ENCODE assay signal across 1 cellular context in genomic region chr22:33006220-33006954, GRCh38.
TF ChIP-seq lines count a peak whose summit lies in the region.

No MANE protein-coding gene starts in this region.

TF ChIP-seq in HepG2, 621 proteins besides CTCF, POLR2A, EP300 and RAD21 (continued from another document and continues in another):
- TF ChIP-seq, protein P1, sequence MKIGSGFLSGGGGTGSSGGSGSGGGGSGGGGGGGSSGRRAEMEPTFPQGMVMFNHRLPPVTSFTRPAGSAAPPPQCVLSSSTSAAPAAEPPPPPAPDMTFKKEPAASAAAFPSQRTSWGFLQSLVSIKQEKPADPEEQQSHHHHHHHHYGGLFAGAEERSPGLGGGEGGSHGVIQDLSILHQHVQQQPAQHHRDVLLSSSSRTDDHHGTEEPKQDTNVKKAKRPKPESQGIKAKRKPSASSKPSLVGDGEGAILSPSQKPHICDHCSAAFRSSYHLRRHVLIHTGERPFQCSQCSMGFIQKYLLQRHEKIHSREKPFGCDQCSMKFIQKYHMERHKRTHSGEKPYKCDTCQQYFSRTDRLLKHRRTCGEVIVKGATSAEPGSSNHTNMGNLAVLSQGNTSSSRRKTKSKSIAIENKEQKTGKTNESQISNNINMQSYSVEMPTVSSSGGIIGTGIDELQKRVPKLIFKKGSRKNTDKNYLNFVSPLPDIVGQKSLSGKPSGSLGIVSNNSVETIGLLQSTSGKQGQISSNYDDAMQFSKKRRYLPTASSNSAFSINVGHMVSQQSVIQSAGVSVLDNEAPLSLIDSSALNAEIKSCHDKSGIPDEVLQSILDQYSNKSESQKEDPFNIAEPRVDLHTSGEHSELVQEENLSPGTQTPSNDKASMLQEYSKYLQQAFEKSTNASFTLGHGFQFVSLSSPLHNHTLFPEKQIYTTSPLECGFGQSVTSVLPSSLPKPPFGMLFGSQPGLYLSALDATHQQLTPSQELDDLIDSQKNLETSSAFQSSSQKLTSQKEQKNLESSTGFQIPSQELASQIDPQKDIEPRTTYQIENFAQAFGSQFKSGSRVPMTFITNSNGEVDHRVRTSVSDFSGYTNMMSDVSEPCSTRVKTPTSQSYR (CRISPR knock-in tag; IDR thresholded peaks at IDR 0.05; ENCODE audit: borderline replicate concordance) = peak; percentile 64; the same call in 1 of the 2 replicates
- TF ChIP-seq, protein P2, sequence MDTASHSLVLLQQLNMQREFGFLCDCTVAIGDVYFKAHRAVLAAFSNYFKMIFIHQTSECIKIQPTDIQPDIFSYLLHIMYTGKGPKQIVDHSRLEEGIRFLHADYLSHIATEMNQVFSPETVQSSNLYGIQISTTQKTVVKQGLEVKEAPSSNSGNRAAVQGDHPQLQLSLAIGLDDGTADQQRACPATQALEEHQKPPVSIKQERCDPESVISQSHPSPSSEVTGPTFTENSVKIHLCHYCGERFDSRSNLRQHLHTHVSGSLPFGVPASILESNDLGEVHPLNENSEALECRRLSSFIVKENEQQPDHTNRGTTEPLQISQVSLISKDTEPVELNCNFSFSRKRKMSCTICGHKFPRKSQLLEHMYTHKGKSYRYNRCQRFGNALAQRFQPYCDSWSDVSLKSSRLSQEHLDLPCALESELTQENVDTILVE (CRISPR knock-in tag; IDR thresholded peaks at IDR 0.05) = no peak
- TF ChIP-seq, protein P3, sequence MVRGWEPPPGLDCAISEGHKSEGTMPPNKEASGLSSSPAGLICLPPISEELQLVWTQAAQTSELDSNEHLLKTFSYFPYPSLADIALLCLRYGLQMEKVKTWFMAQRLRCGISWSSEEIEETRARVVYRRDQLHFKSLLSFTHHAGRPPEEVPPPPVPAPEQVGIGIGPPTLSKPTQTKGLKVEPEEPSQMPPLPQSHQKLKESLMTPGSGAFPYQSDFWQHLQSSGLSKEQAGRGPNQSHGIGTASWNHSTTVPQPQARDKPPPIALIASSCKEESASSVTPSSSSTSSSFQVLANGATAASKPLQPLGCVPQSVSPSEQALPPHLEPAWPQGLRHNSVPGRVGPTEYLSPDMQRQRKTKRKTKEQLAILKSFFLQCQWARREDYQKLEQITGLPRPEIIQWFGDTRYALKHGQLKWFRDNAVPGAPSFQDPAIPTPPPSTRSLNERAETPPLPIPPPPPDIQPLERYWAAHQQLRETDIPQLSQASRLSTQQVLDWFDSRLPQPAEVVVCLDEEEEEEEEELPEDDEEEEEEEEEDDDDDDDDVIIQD (CRISPR knock-in tag; IDR thresholded peaks at IDR 0.05; ENCODE audit: low read depth) = peak; percentile 44; the same call in 1 of the 2 replicates
- TF ChIP-seq ZFX (CRISPR knock-in tag; IDR thresholded peaks at IDR 0.05; ENCODE audit: low read depth) (peak; percentile 46; the same call in 1 of the 2 replicates), MYNN (CRISPR knock-in tag; IDR thresholded peaks at IDR 0.05; ENCODE audit: low read depth) (no peak), HMGA1 (CRISPR knock-in tag; conservative IDR thresholded peaks at IDR 0.05) (no peak), ZNF121 (CRISPR knock-in tag; IDR thresholded peaks at IDR 0.05) (0 out of 2 replicates have a peak, but pooled peaks have one; percentile 29), RFXANK (CRISPR knock-in tag; IDR thresholded peaks at IDR 0.05) (no peak), ZNF276 (CRISPR knock-in tag; IDR thresholded peaks at IDR 0.05; ENCODE audit: low read depth) (no peak), ZNF652 (CRISPR knock-in tag; IDR thresholded peaks at IDR 0.05; ENCODE audit: borderline replicate concordance, low read depth) (no peak), ZNF205 (CRISPR knock-in tag; IDR thresholded peaks at IDR 0.05) (0 out of 2 replicates have a peak, but pooled peaks have one; percentile 17), NCOR1 (IDR thresholded peaks at IDR 0.05; ENCODE audit: borderline replicate concordance, low read length) (peak; percentile 41; the same call in 1 of the 2 replicates), HCFC1 (IDR thresholded peaks at IDR 0.05; ENCODE audit: low read depth, low read length) (no peak), ZNF619 (CRISPR knock-in tag; IDR thresholded peaks at IDR 0.05) (no peak), ZFP41 (CRISPR knock-in tag; IDR thresholded peaks at IDR 0.05; ENCODE audit: borderline replicate concordance) (no peak), HIVEP1 (CRISPR knock-in tag; IDR thresholded peaks at IDR 0.05) (no peak), ZNF704 (CRISPR knock-in tag; IDR thresholded peaks at IDR 0.05; ENCODE audit: borderline replicate concordance) (no peak), ZNF350 (CRISPR knock-in tag; IDR thresholded peaks at IDR 0.05; ENCODE audit: borderline replicate concordance, low read depth) (no peak), HMG20A (CRISPR knock-in tag; IDR thresholded peaks at IDR 0.05; ENCODE audit: borderline replicate concordance) (peak; percentile 65; the same call in 1 of the 2 replicates), NCOA2 (CRISPR knock-in tag; IDR thresholded peaks at IDR 0.05) (peak; percentile 70), SMARCE1 (IDR thresholded peaks at IDR 0.05; ENCODE audit: borderline replicate concordance) (no peak), ZNF646 (CRISPR knock-in tag; IDR thresholded peaks at IDR 0.05) (no peak), ZSCAN20 (CRISPR knock-in tag; IDR thresholded peaks at IDR 0.05; ENCODE audit: borderline replicate concordance) (no peak), ERF (CRISPR knock-in tag; IDR thresholded peaks at IDR 0.05) (0 out of 2 replicates have a peak, but pooled peaks have one; percentile 29), HOXA7 (CRISPR knock-in tag; IDR thresholded peaks at IDR 0.05) (no peak), ETV5 (CRISPR knock-in tag; IDR thresholded peaks at IDR 0.05; ENCODE audit: borderline replicate concordance) (peak; percentile 19; the same call in 1 of the 2 replicates)
- TF ChIP-seq, protein P4, sequence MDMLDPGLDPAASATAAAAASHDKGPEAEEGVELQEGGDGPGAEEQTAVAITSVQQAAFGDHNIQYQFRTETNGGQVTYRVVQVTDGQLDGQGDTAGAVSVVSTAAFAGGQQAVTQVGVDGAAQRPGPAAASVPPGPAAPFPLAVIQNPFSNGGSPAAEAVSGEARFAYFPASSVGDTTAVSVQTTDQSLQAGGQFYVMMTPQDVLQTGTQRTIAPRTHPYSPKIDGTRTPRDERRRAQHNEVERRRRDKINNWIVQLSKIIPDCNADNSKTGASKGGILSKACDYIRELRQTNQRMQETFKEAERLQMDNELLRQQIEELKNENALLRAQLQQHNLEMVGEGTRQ (IDR thresholded peaks at IDR 0.05; ENCODE audit: low read depth, low read length) = no peak
- TF ChIP-seq, protein P4 (CRISPR knock-in tag; IDR thresholded peaks at IDR 0.05; ENCODE audit: borderline replicate concordance) = no peak
- TF ChIP-seq, protein P5, sequence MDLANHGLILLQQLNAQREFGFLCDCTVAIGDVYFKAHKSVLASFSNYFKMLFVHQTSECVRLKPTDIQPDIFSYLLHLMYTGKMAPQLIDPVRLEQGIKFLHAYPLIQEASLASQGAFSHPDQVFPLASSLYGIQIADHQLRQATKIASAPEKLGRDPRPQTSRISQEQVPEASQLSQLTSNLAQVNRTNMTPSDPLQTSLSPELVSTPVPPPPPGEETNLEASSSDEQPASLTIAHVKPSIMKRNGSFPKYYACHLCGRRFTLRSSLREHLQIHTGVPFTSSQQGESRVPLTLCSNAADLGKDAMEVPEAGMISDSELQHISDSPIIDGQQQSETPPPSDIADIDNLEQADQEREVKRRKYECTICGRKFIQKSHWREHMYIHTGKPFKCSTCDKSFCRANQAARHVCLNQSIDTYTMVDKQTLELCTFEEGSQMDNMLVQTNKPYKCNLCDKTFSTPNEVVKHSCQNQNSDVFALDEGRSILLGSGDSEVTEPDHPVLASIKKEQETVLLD (CRISPR knock-in tag; IDR thresholded peaks at IDR 0.05; ENCODE audit: low read depth) = no peak
- TF ChIP-seq, protein P6, sequence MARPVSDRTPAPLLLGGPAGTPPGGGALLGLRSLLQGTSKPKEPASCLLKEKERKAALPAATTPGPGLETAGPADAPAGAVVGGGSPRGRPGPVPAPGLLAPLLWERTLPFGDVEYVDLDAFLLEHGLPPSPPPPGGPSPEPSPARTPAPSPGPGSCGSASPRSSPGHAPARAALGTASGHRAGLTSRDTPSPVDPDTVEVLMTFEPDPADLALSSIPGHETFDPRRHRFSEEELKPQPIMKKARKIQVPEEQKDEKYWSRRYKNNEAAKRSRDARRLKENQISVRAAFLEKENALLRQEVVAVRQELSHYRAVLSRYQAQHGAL (CRISPR knock-in tag; IDR thresholded peaks at IDR 0.05; ENCODE audit: not compliant biosample characterization) = no peak
- TF ChIP-seq, protein P7, sequence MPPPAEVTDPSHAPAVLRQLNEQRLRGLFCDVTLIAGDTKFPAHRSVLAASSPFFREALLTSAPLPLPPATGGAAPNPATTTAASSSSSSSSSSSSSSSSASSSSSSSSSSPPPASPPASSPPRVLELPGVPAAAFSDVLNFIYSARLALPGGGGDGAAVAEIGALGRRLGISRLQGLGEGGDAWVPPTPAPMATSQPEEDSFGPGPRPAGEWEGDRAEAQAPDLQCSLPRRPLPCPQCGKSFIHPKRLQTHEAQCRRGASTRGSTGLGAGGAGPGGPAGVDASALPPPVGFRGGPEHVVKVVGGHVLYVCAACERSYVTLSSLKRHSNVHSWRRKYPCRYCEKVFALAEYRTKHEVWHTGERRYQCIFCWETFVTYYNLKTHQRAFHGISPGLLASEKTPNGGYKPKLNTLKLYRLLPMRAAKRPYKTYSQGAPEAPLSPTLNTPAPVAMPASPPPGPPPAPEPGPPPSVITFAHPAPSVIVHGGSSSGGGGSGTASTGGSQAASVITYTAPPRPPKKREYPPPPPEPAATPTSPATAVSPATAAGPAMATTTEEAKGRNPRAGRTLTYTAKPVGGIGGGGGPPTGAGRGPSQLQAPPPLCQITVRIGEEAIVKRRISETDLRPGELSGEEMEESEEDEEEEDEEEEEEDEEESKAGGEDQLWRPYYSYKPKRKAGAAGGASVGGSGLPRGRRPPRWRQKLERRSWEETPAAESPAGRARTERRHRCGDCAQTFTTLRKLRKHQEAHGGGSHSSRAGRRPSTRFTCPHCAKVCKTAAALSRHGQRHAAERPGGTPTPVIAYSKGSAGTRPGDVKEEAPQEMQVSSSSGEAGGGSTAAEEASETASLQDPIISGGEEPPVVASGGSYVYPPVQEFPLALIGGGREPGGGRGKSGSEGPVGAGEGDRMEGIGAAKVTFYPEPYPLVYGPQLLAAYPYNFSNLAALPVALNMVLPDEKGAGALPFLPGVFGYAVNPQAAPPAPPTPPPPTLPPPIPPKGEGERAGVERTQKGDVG (CRISPR knock-in tag; IDR thresholded peaks at IDR 0.05; ENCODE audit: borderline replicate concordance) = peak; percentile 73; the same call in 1 of the 2 replicates
